Comparison of ENCODE assay signal across 19 cellular contexts in genomic region chr20:21564127-21564773, GRCh38. TPM values are rescaled to one million over a fixed set of nuclear protein-coding genes. Genes with fewer than 3 reads are reported as not detected.
DNase-seq lines count a peak whose midpoint lies in the region; FAIRE-seq and TF ChIP-seq lines count a peak whose summit lies in the region.
"Had no signal": no experiment of that assay in that cellular context is flagged by ENCODE, and none has a peak within 500 bp of the region (broad histone marks: within the 10 kb centered on the region; RNA-seq: fewer than 3 reads in every experiment).

No MANE protein-coding gene starts in this region.

- in situ Hi-C loops in G401 (cut with HindIII; ENCODE audit: low sequenced_read_pairs): no loop called here

- H3K27ac ChIP-seq in RWPE1: no peak overlapping the region
- H3K27ac ChIP-seq: adrenal gland, left ventricle myocardium inferior, skin epidermis had no signal

- DNase-seq in G401 (ENCODE audit: low spot score): peak; percentile 30
- DNase-seq in RCC 7860 (ENCODE audit: low spot score): peak; percentile 11
- peak in 35 of 42 donors; percentile 4 to 76 (median 39) for DNase-seq in head of caudate nucleus
- peak; percentile 30 for DNase-seq in retina
- no peak for DNase-seq in RWPE1 (ENCODE audit: low spot score)
- no peak for DNase-seq in urothelium cell line (ENCODE audit: low spot score)
- no peak for DNase-seq in SW480 (ENCODE audit: low spot score)
- no peak for DNase-seq in DMS 273 treated with DMSO at 0.1 percent for 48 hours (lab: John Stamatoyannopoulos, UW)
- DNase-seq: activated effector memory CD4-positive, alpha-beta T cell treated with anti-CD3 and anti-CD28 coated beads, Interleukin-2, amount 50 U/mL, for 16 hours; adrenal gland; central memory CD4-positive, alpha-beta T cell; DND-41; H9; KG1; left ventricle myocardium inferior; NCI-H1092; NCI-H226; SIG-M5 had no signal

- no peak for TF ChIP-seq CTCF in RWPE1 (conservative IDR thresholded peaks at IDR 0.05; ENCODE audit: low read depth)

- intact Hi-C loops in head of caudate nucleus (cut with DNase I): no loop called here

- CTCF ChIA-PET in RWPE1 (lab: Yijun Ruan, JAX): no interaction called here

- FAIRE-seq in RCC 7860 (lab: Jason Lieb, UNC) (peak; percentile 24), urothelium cell line (lab: Jason Lieb, UNC) (no peak)

- POLR2A ChIA-PET in RWPE1 (lab: Yijun Ruan, JAX; ENCODE audit: low non-redundant PET): no interaction called here

RNA-seq across cellular contexts. Expression of gene NKX2-2, which starts 50.4 kb away (rescaled TPM):
- not detected in 2 replicates for total RNA-seq in G401 (2014; rRNA removed; shearing (Covaris generic))
- total RNA-seq: adrenal gland, H9, left ventricle myocardium inferior had no signal

Comparison
In these comparisons a context has a peak if more than half of its experiments do, and no peak if none do; other contexts are left out.
1. DNase-seq: peak in G401 (single experiment), RCC 7860 (single experiment), head of caudate nucleus (35 of 42) and retina (single experiment); none in RWPE1 (single experiment), urothelium cell line (single experiment), SW480 (single experiment) and DMS 273 treated with DMSO at 0.1 percent for 48 hours (single experiment).